9 cellular contexts compared by ENCODE assay signal in genomic region chr10:103645141-103646054, GRCh38.
DNase-seq lines count a peak whose midpoint lies in the region; ATAC-seq and TF ChIP-seq lines count a peak whose summit lies in the region.
"Had no signal": no experiment of that assay in that cellular context is flagged by ENCODE, and none has a peak within 500 bp of the region (broad histone marks: within the 10 kb centered on the region; RNA-seq: fewer than 3 reads in every experiment).

No MANE protein-coding gene starts in this region.

- WGBS in psoas muscle, 3 donors, result 23 to 43% (median 27%) methylated on average over 12 of the region's 12 CpGs

- no peak overlapping the region for H3K27ac ChIP-seq in foreskin keratinocyte
- H3K27ac ChIP-seq in psoas muscle, result peak overlapping the region; percentile 82

- TF ChIP-seq CTCF in foreskin keratinocyte (conservative IDR thresholded peaks at IDR 0.05), result no peak
- no peak for TF ChIP-seq CTCF in psoas muscle (IDR thresholded peaks at IDR 0.05)
- no peak for TF ChIP-seq CTCF in endothelial cell (IDR thresholded peaks at IDR 0.05; ENCODE audit: unreplicated experiment)

- H3K27me3 ChIP-seq in foreskin keratinocyte, result no peaks in the 10 kb centered on the region
- no peaks in the 10 kb centered on the region for H3K27me3 ChIP-seq in psoas muscle (ENCODE audit: insufficient read depth in 3 of 3, low read length in 2 of 3)

- peaks cover 19% of the 10 kb centered on the region for H3K4me1 ChIP-seq in foreskin keratinocyte
- H3K4me1 ChIP-seq in psoas muscle, result peaks cover 79% of the 10 kb centered on the region

- intact Hi-C loops in psoas muscle (cut with DNase I), result loop anchor here in 1 of 2 donors (5.0 kb wide), 1 partner anchor 33 kb away; no protein-coding TSS in a partner anchor

- H3K9me3 Mint-ChIP-seq in endothelial cell (ENCODE audit: unreplicated experiment), result no peaks in the 10 kb centered on the region
- no peaks in the 10 kb centered on the region for H3K9me3 Mint-ChIP-seq in natural killer cell treated with Interleukin-12 subunit alpha and Interleukin-12 subunit beta and Interleukin-15 and Interleukin-18, amount 100 ng/mL, for 72 hours
- H3K9me3 Mint-ChIP-seq: activated naive CD4-positive, alpha-beta T cell treated with anti-CD3 and anti-CD28 coated beads, Interleukin-2, amount 50 U/mL, for 24 hours had no signal

- peak; percentile 25 for ATAC-seq in T-helper 17 cell
- ATAC-seq in foreskin keratinocyte, result peak; percentile 53
- peak; percentile 51 to 63 (median 58) for ATAC-seq in psoas muscle
- no peak for ATAC-seq in HG03571 (IDR thresholded peaks at IDR 0.05; ENCODE audit: unreplicated experiment)
- no peak for ATAC-seq in natural killer cell treated with Interleukin-12 subunit alpha and Interleukin-12 subunit beta and Interleukin-15 and Interleukin-18, amount 100 ng/mL, for 72 hours

- H3K9me3 ChIP-seq in T-helper 17 cell (ENCODE audit: control insufficient read depth, low read length, poor library complexity, severe bottlenecking), result no peaks in the 10 kb centered on the region
- no peaks in the 10 kb centered on the region for H3K9me3 ChIP-seq in psoas muscle

- H3K36me3 Mint-ChIP-seq in T-helper 17 cell (ENCODE audit: low read depth), result no peaks in the 10 kb centered on the region
- peaks cover 18% of the 10 kb centered on the region for H3K36me3 Mint-ChIP-seq in endothelial cell (ENCODE audit: low read depth, unreplicated experiment)
- no peaks in the 10 kb centered on the region for H3K36me3 Mint-ChIP-seq in natural killer cell treated with Interleukin-12 subunit alpha and Interleukin-12 subunit beta and Interleukin-15 and Interleukin-18, amount 100 ng/mL, for 72 hours
- H3K36me3 Mint-ChIP-seq: activated naive CD4-positive, alpha-beta T cell treated with anti-CD3 and anti-CD28 coated beads, Interleukin-2, amount 50 U/mL, for 24 hours had no signal

- H3K4me3 ChIP-seq in psoas muscle, result no peak overlapping the region

- peak; percentile 87 for DNase-seq in ELR (ENCODE audit: low read depth)
- no peak for DNase-seq in T-helper 17 cell
- DNase-seq in foreskin keratinocyte, result peak; percentile 59 to 63
- peak; percentile 86 to 88 for DNase-seq in psoas muscle
- no peak for DNase-seq in SK-N-DZ (ENCODE audit: low spot score)
- no peak for DNase-seq in endothelial cell (ENCODE audit: low spot score)
- DNase-seq in natural killer cell treated with Interleukin-12 subunit alpha and Interleukin-12 subunit beta and Interleukin-15 and Interleukin-18, amount 100 ng/mL, for 72 hours (ENCODE audit: low spot score), result no peak

- H3K4me1 Mint-ChIP-seq in T-helper 17 cell, result peaks cover 11% of the 10 kb centered on the region
- peaks cover 6% of the 10 kb centered on the region for H3K4me1 Mint-ChIP-seq in endothelial cell (ENCODE audit: unreplicated experiment)
- peaks cover 0 to under 1% of the 10 kb centered on the region in 2 donors for H3K4me1 Mint-ChIP-seq in natural killer cell treated with Interleukin-12 subunit alpha and Interleukin-12 subunit beta and Interleukin-15 and Interleukin-18, amount 100 ng/mL, for 72 hours (ENCODE audit: low read depth in 2 of 2)
- H3K4me1 Mint-ChIP-seq: activated naive CD4-positive, alpha-beta T cell treated with anti-CD3 and anti-CD28 coated beads, Interleukin-2, amount 50 U/mL, for 24 hours had no signal

- H3K4me3 Mint-ChIP-seq in T-helper 17 cell (no peak overlapping the region), endothelial cell (ENCODE audit: unreplicated experiment) (no peak overlapping the region)
- H3K4me3 Mint-ChIP-seq in natural killer cell treated with Interleukin-12 subunit alpha and Interleukin-12 subunit beta and Interleukin-15 and Interleukin-18, amount 100 ng/mL, for 72 hours, result no peak overlapping the region
- H3K4me3 Mint-ChIP-seq: activated naive CD4-positive, alpha-beta T cell treated with anti-CD3 and anti-CD28 coated beads, Interleukin-2, amount 50 U/mL, for 24 hours had no signal

- peaks cover 0 to 9% of the 10 kb centered on the region in 2 donors for H3K36me3 ChIP-seq in psoas muscle (ENCODE audit: insufficient read depth in 1 of 2, low read depth in 1 of 2)

- H3K27ac Mint-ChIP-seq in T-helper 17 cell (no peak overlapping the region), endothelial cell (ENCODE audit: unreplicated experiment) (no peak overlapping the region)
- H3K27ac Mint-ChIP-seq in natural killer cell treated with Interleukin-12 subunit alpha and Interleukin-12 subunit beta and Interleukin-15 and Interleukin-18, amount 100 ng/mL, for 72 hours, result no peak overlapping the region
- H3K27ac Mint-ChIP-seq: activated naive CD4-positive, alpha-beta T cell treated with anti-CD3 and anti-CD28 coated beads, Interleukin-2, amount 50 U/mL, for 24 hours had no signal

- H3K27me3 Mint-ChIP-seq in T-helper 17 cell (no peaks in the 10 kb centered on the region), endothelial cell (ENCODE audit: unreplicated experiment) (peaks cover 14% of the 10 kb centered on the region)
- no peaks in the 10 kb centered on the region for H3K27me3 Mint-ChIP-seq in natural killer cell treated with Interleukin-12 subunit alpha and Interleukin-12 subunit beta and Interleukin-15 and Interleukin-18, amount 100 ng/mL, for 72 hours
- H3K27me3 Mint-ChIP-seq: activated naive CD4-positive, alpha-beta T cell treated with anti-CD3 and anti-CD28 coated beads, Interleukin-2, amount 50 U/mL, for 24 hours had no signal

Comparison
In these comparisons a context has a peak if more than half of its experiments do, and no peak if none do; other contexts are left out.
1. DNase-seq: peak in ELR (single experiment), foreskin keratinocyte (2 of 2) and psoas muscle (2 of 2); none in T-helper 17 cell (0 of 3), SK-N-DZ (single experiment), endothelial cell (single experiment) and natural killer cell treated with Interleukin-12 subunit alpha and Interleukin-12 subunit beta and Interleukin-15 and Interleukin-18, amount 100 ng/mL, for 72 hours (single experiment).
2. ATAC-seq: peak in T-helper 17 cell (single experiment), foreskin keratinocyte (single experiment) and psoas muscle (4 of 4); none in HG03571 (single experiment) and natural killer cell treated with Interleukin-12 subunit alpha and Interleukin-12 subunit beta and Interleukin-15 and Interleukin-18, amount 100 ng/mL, for 72 hours (0 of 2).